Comparison of ENCODE assay signal across 17 cellular contexts in genomic region chr13:109146912-109147624, GRCh38.
DNase-seq lines count a peak whose midpoint lies in the region; ATAC-seq and TF ChIP-seq lines count a peak whose summit lies in the region.
"Had no signal": no experiment of that assay in that cellular context is flagged by ENCODE, and none has a peak within 500 bp of the region (broad histone marks: within the 10 kb centered on the region; RNA-seq: fewer than 3 reads in every experiment).

No MANE protein-coding gene starts in this region.

- no peak overlapping the region for H3K4me3 Mint-ChIP-seq in MCF 10A (ENCODE audit: unreplicated experiment)
- no peak overlapping the region for H3K4me3 Mint-ChIP-seq in type B pancreatic cell
- H3K4me3 Mint-ChIP-seq: activated naive CD8-positive, alpha-beta T cell treated with anti-CD3 and anti-CD28 coated beads for 36 hours; effector memory CD8-positive, alpha-beta T cell; T-helper 1 cell treated with Interleukin-12 subunit alpha and Interleukin-12 subunit beta and Interleukin-4 antibody, amounts not matched to agents 30 μg/mL and 1 μg/mL, for 36 hours had no signal

- H3K27me3 Mint-ChIP-seq in MCF 10A (ENCODE audit: insufficient read depth, unreplicated experiment): no peaks in the 10 kb centered on the region
- H3K27me3 Mint-ChIP-seq in type B pancreatic cell: no peaks in the 10 kb centered on the region

- POLR2A ChIA-PET in MCF 10A (lab: Yijun Ruan, JAX): interaction anchor here (0.7 to 4.5 kb wide), 22 partner anchors 9 to 645 kb away, joined by 3 to 49 read pairs (median 9); no protein-coding TSS in a partner anchor

- H3K36me3 Mint-ChIP-seq in MCF 10A (ENCODE audit: insufficient read depth, unreplicated experiment) (no peaks in the 10 kb centered on the region), type B pancreatic cell (no peaks in the 10 kb centered on the region)
- H3K36me3 Mint-ChIP-seq: activated naive CD8-positive, alpha-beta T cell treated with anti-CD3 and anti-CD28 coated beads for 36 hours had no signal

- peak overlapping the region; percentile 14 for H3K9ac ChIP-seq in SK-N-MC (ENCODE audit: insufficient read length)

- no peak for ATAC-seq in GM18519 (IDR thresholded peaks at IDR 0.05; ENCODE audit: low FRiP score, unreplicated experiment)
- ATAC-seq: effector memory CD8-positive, alpha-beta T cell had no signal

- DNase-seq in MCF 10A (ENCODE audit: unreplicated experiment): peak; percentile 91
- DNase-seq in breast epithelium (ENCODE audit: low spot score in 2 of 2): no peak
- no peak for DNase-seq in SK-N-MC (ENCODE audit: low read depth, low spot score)
- peak; percentile 80 for DNase-seq in fibroblast of pulmonary artery (ENCODE audit: low read depth)
- DNase-seq in superior temporal gyrus (ENCODE audit: extremely low spot score): no peak
- DNase-seq in DMS 273 (lab: John Stamatoyannopoulos, UW; ENCODE audit: unreplicated experiment): no peak
- DNase-seq in type B pancreatic cell (ENCODE audit: extremely low spot score, unreplicated experiment): no peak
- DNase-seq: activated CD8-positive, alpha-beta memory T cell treated with anti-CD3 and anti-CD28 coated beads for 24 hours; activated naive CD8-positive, alpha-beta T cell treated with anti-CD3 and anti-CD28 coated beads for 36 hours; DND-41; effector memory CD8-positive, alpha-beta T cell; NCI-H1105 treated with DMSO at 0.1 percent for 48 hours; NCI-H524 had no signal

- no TSS peak for BruUV-seq in MCF 10A (replicated peaks; lab: Mats Ljungman, UMichigan)

- no peaks in the 10 kb centered on the region for H3K9me3 Mint-ChIP-seq in MCF 10A (ENCODE audit: unreplicated experiment)
- H3K9me3 Mint-ChIP-seq in type B pancreatic cell: no peaks in the 10 kb centered on the region
- H3K9me3 Mint-ChIP-seq: activated naive CD8-positive, alpha-beta T cell treated with anti-CD3 and anti-CD28 coated beads for 36 hours; T-helper 1 cell treated with Interleukin-12 subunit alpha and Interleukin-12 subunit beta and Interleukin-4 antibody, amounts not matched to agents 30 μg/mL and 1 μg/mL, for 36 hours had no signal

- H3K4me1 ChIP-seq in breast epithelium: no peaks in the 10 kb centered on the region
- H3K4me1 ChIP-seq: right atrium auricular region had no signal

- CTCF ChIA-PET in MCF 10A (lab: Yijun Ruan, JAX): interaction anchor here (0.5 to 2.7 kb wide), 17 partner anchors 7 to 963 kb away, joined by 3 to 30 read pairs (median 4); no protein-coding TSS in a partner anchor

- H3K36me3 ChIP-seq in breast epithelium (no peaks in the 10 kb centered on the region), SK-N-MC (ENCODE audit: insufficient read depth, low read length) (no peaks in the 10 kb centered on the region)
- H3K36me3 ChIP-seq: right atrium auricular region, suprapubic skin had no signal

- H3K27ac ChIP-seq in breast epithelium (no peak overlapping the region), SK-N-MC (peak overlapping the region; percentile 85)
- H3K27ac ChIP-seq: right atrium auricular region had no signal

- intact Hi-C loops in MCF 10A (cut with micrococcal nuclease) (loop anchor here (1.0 to 5.0 kb wide), 6 partner anchors 96 to 634 kb away; no protein-coding TSS in a partner anchor), breast epithelium (cut with DNase I; ENCODE audit: low total_unique reads) (no loop called here)

- peak overlapping the region; percentile 41 for H3K27ac Mint-ChIP-seq in MCF 10A (ENCODE audit: low read depth, unreplicated experiment)
- no peak overlapping the region for H3K27ac Mint-ChIP-seq in type B pancreatic cell
- H3K27ac Mint-ChIP-seq: activated naive CD8-positive, alpha-beta T cell treated with anti-CD3 and anti-CD28 coated beads for 36 hours; effector memory CD8-positive, alpha-beta T cell; T-helper 1 cell treated with Interleukin-12 subunit alpha and Interleukin-12 subunit beta and Interleukin-4 antibody, amounts not matched to agents 30 μg/mL and 1 μg/mL, for 36 hours had no signal

- no peaks in the 10 kb centered on the region for H3K27me3 ChIP-seq in breast epithelium
- H3K27me3 ChIP-seq: right atrium auricular region had no signal

- H3K4me3 ChIP-seq in breast epithelium: no peak overlapping the region
- H3K4me3 ChIP-seq in SK-N-MC: no peak overlapping the region
- no peak overlapping the region for H3K4me3 ChIP-seq in fibroblast of pulmonary artery (replicated peaks; ENCODE audit: low read depth, low read length)
- H3K4me3 ChIP-seq: right atrium auricular region, suprapubic skin had no signal

- TF ChIP-seq CTCF in MCF 10A (IDR thresholded peaks at IDR 0.05; ENCODE audit: unreplicated experiment) (no peak), breast epithelium (IDR thresholded peaks at IDR 0.05) (no peak), fibroblast of pulmonary artery (IDR thresholded peaks at IDR 0.05; ENCODE audit: low read length, missing control alignments) (no peak), type B pancreatic cell (conservative IDR thresholded peaks at IDR 0.05) (no peak)

- TF ChIP-seq POLR2A in breast epithelium (IDR thresholded peaks at IDR 0.05): no peak

- no peaks in the 10 kb centered on the region for H3K9me3 ChIP-seq in breast epithelium
- no peaks in the 10 kb centered on the region for H3K9me3 ChIP-seq in SK-N-MC (ENCODE audit: low read depth, low read length)
- H3K9me3 ChIP-seq: right atrium auricular region, suprapubic skin had no signal

- H3K4me1 Mint-ChIP-seq in MCF 10A (ENCODE audit: insufficient read depth, unreplicated experiment): peaks cover 41% of the 10 kb centered on the region
- H3K4me1 Mint-ChIP-seq in type B pancreatic cell (ENCODE audit: unreplicated experiment): peaks cover 4% of the 10 kb centered on the region
- H3K4me1 Mint-ChIP-seq: activated naive CD8-positive, alpha-beta T cell treated with anti-CD3 and anti-CD28 coated beads for 36 hours had no signal

Comparison
In these comparisons a context has a peak if more than half of its experiments do, and no peak if none do; other contexts are left out.
1. DNase-seq: peak in MCF 10A (single experiment) and fibroblast of pulmonary artery (single experiment); none in breast epithelium (0 of 2), SK-N-MC (single experiment), superior temporal gyrus (single experiment), DMS 273 (single experiment) and type B pancreatic cell (single experiment).